Comparison of ENCODE assay signal across 8 cellular contexts in the genomic region with DNA sequence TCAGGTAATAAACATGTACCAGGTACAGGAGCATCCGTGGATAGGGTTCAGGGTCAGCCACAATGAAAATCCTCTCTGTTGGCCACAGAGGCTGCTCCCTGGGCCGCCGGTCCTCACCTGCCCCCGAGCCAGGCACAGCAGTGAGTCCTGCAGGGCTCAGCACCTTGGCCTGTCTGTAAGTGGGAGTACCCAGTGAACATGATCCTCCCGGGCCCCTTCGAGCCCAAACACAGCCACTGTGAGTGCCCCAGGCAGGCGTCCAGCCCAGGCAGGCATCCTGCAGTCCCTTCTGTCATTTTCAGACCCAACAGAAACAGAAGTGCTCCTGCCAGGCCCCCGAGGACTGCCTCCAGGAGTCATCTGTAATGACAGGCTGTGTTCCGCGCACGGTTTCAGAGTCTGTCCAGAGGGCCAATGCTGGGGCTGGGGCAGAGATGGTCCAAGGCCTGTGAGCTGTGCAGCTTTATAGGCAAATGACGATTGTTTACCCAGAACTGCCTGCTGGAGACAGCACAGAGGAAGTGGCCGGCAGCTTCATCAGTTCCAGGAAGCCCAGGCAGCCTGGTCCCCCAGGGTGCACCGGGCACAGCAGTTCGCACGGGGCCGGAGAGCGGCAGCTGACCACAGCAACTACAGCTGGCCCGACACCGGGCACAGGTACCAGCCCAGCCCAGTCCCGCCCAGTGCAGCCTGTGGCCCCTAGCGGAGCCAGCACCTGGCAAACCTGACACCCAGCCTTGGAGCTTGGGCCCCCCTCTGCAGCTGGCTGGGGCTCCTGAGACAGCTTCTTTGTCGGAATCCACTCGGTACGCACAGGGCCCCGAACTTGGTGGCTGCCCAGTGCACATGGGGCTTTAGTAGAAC. TPM values are rescaled to one million over a fixed set of nuclear protein-coding genes. Genes with fewer than 3 reads are reported as not detected.
DNase-seq lines count a peak whose midpoint lies in the region; ATAC-seq lines count a peak whose summit lies in the region.

No MANE protein-coding gene starts in this region.

- peak overlapping the region; percentile 33 to 71 (median 59) for H3K9ac ChIP-seq in skeletal muscle tissue (ENCODE audit: low read depth in 1 of 3, low read length in 3 of 3)

- POLR2A ChIA-PET in activated CD4-positive, alpha-beta memory T cell treated with anti-CD3 and anti-CD28 coated beads, Interleukin-2, amount 10 ng/mL, durations not matched to agents 7 days and 5 days (lab: Charles Lee): interaction anchor here (0.9 to 9.6 kb wide), 8 partner anchors 9 to 473 kb away, joined by 3 to 241 read pairs (median 4); partner anchors contain the start of genes FBXO31, KLHDC4 and SLC7A5

- H3K9me3 Mint-ChIP-seq in activated CD4-positive, alpha-beta memory T cell treated with anti-CD3 and anti-CD28 coated beads, Interleukin-2, amount 10 ng/mL, durations not matched to agents 7 days and 5 days: no peaks in the 10 kb centered on the region

- intact Hi-C loops in Right ventricle myocardium superior (cut with DNase I): no loop called here

- H3K4me3 Mint-ChIP-seq in activated CD4-positive, alpha-beta memory T cell treated with anti-CD3 and anti-CD28 coated beads, Interleukin-2, amount 10 ng/mL, durations not matched to agents 7 days and 5 days: peak overlapping the region; percentile 72

- peaks cover 3 to 6% (median 4%) of the 10 kb centered on the region in 3 donors for H3K36me3 ChIP-seq in skeletal muscle tissue (ENCODE audit: control insufficient read depth in 3 of 3, insufficient read depth in 3 of 3, low read length in 3 of 3)

- ATAC-seq in Right ventricle myocardium superior (ENCODE audit: poor library complexity) (peak; percentile 12), HG03520 (IDR thresholded peaks at IDR 0.05; ENCODE audit: unreplicated experiment) (no peak)

- H3K27ac ChIP-seq in skeletal muscle tissue (ENCODE audit: low read depth, low read length): peak overlapping the region; percentile 81

- peaks cover 76% of the 10 kb centered on the region for H3K36me3 Mint-ChIP-seq in activated CD4-positive, alpha-beta memory T cell treated with anti-CD3 and anti-CD28 coated beads, Interleukin-2, amount 10 ng/mL, durations not matched to agents 7 days and 5 days (ENCODE audit: low read depth)

- H3K9me3 ChIP-seq in skeletal muscle tissue (ENCODE audit: control insufficient read depth in 3 of 3, low read length in 3 of 3): no peaks in the 10 kb centered on the region

- peak overlapping the region; percentile 14 to 52 (median 43) for H3K4me3 ChIP-seq in skeletal muscle tissue (ENCODE audit: low read length in 3 of 3)

- H3K27me3 ChIP-seq in skeletal muscle tissue (ENCODE audit: control insufficient read depth in 3 of 3, insufficient read depth in 3 of 3, low read length in 3 of 3): no peaks in the 10 kb centered on the region

- no peaks in the 10 kb centered on the region for H3K27me3 Mint-ChIP-seq in activated CD4-positive, alpha-beta memory T cell treated with anti-CD3 and anti-CD28 coated beads, Interleukin-2, amount 10 ng/mL, durations not matched to agents 7 days and 5 days

- peaks cover 82% of the 10 kb centered on the region for H3K4me1 Mint-ChIP-seq in activated CD4-positive, alpha-beta memory T cell treated with anti-CD3 and anti-CD28 coated beads, Interleukin-2, amount 10 ng/mL, durations not matched to agents 7 days and 5 days

- H3K4me1 ChIP-seq in skeletal muscle tissue (ENCODE audit: control insufficient read depth in 3 of 3, insufficient read depth in 3 of 3, low read length in 3 of 3): peaks cover 71 to 86% (median 83%) of the 10 kb centered on the region in 3 donors

- CTCF ChIA-PET in activated CD4-positive, alpha-beta memory T cell treated with anti-CD3 and anti-CD28 coated beads, Interleukin-2, amount 10 ng/mL, durations not matched to agents 7 days and 5 days (lab: Charles Lee): interaction anchor here (0.8 to 12.3 kb wide), 4 partner anchors 14 to 77 kb away, joined by 3 to 286 read pairs (median 10); partner anchors contain the start of gene SLC7A5

- peak; percentile 50 for DNase-seq in activated effector memory CD4-positive, alpha-beta T cell treated with Interleukin-2 at 50 U/mL for 16 hours
- no peak for DNase-seq in activated effector memory CD4-positive, alpha-beta T cell treated with anti-CD3 and anti-CD28 coated beads, Interleukin-2, amount 50 U/mL, for 16 hours
- peak; percentile 80 for DNase-seq in activated CD4-positive, alpha-beta memory T cell treated with anti-CD3 and anti-CD28 coated beads, Interleukin-2, amount 10 ng/mL, durations not matched to agents 7 days and 5 days
- DNase-seq in Right ventricle myocardium superior: peak; percentile 82
- no peak for DNase-seq in NCI-H1694 treated with DMSO at 0.1 percent for 48 hours (lab: John Stamatoyannopoulos, UW)
- no peak for DNase-seq in NCI-H1105 (lab: John Stamatoyannopoulos, UW)

- peak overlapping the region; percentile 90 for H3K27ac Mint-ChIP-seq in activated CD4-positive, alpha-beta memory T cell treated with anti-CD3 and anti-CD28 coated beads, Interleukin-2, amount 10 ng/mL, durations not matched to agents 7 days and 5 days

RNA-seq across cellular contexts. Expression of gene SLC7A5, which starts 13.2 kb away (rescaled TPM):
- 100 to 1,000 TPM; 178 to 187 TPM for total RNA-seq in activated CD4-positive, alpha-beta memory T cell treated with anti-CD3 and anti-CD28 coated beads, Interleukin-2, amount 10 ng/mL, durations not matched to agents 7 days and 5 days
- total RNA-seq in Right ventricle myocardium superior (3.9 TPM), skeletal muscle tissue (3.1 TPM)

Comparison
In these comparisons a context has a peak if more than half of its experiments do, and no peak if none do; other contexts are left out.
1. DNase-seq: peak in activated effector memory CD4-positive, alpha-beta T cell treated with Interleukin-2 at 50 U/mL for 16 hours (single experiment), activated CD4-positive, alpha-beta memory T cell treated with anti-CD3 and anti-CD28 coated beads, Interleukin-2, amount 10 ng/mL, durations not matched to agents 7 days and 5 days (single experiment) and Right ventricle myocardium superior (single experiment); none in activated effector memory CD4-positive, alpha-beta T cell treated with anti-CD3 and anti-CD28 coated beads, Interleukin-2, amount 50 U/mL, for 16 hours (single experiment), NCI-H1694 treated with DMSO at 0.1 percent for 48 hours (single experiment) and NCI-H1105 (single experiment).
2. RNA of gene SLC7A5, which starts 13.2 kb away (total RNA-seq): 178 to 187 TPM in activated CD4-positive, alpha-beta memory T cell treated with anti-CD3 and anti-CD28 coated beads, Interleukin-2, amount 10 ng/mL, durations not matched to agents 7 days and 5 days; 3.9 TPM in Right ventricle myocardium superior (single experiment) and 3.1 TPM in skeletal muscle tissue (single experiment); every median in the first group is over 10 times any median in the second.